24 cellular contexts compared by ENCODE assay signal in genomic region chr15:28013480-28013879, GRCh38.
DNase-seq lines count a peak whose midpoint lies in the region; ATAC-seq, FAIRE-seq and TF ChIP-seq lines count a peak whose summit lies in the region.
"Had no signal": no experiment of that assay in that cellular context is flagged by ENCODE, and none has a peak within 500 bp of the region (broad histone marks: within the 10 kb centered on the region; RNA-seq: fewer than 3 reads in every experiment).

No MANE protein-coding gene starts in this region.

- no peaks in the 10 kb centered on the region for H3K4me1 Mint-ChIP-seq in activated CD8-positive, alpha-beta T cell treated with anti-CD3 and anti-CD28 coated beads, Interleukin-2, amount 10 ng/mL, durations not matched to agents 7 days and 5 days (ENCODE audit: low read depth)
- H3K4me1 Mint-ChIP-seq in activated CD8-positive, alpha-beta T cell treated with anti-CD3 and anti-CD28 coated beads for 36 hours (ENCODE audit: low read depth) = no peaks in the 10 kb centered on the region
- no peaks in the 10 kb centered on the region for H3K4me1 Mint-ChIP-seq in osteocyte (ENCODE audit: unreplicated experiment)
- H3K4me1 Mint-ChIP-seq: B cell had no signal

- H3K4me1 ChIP-seq in H1 (replicated peaks in 1 of 4; ENCODE audit: control insufficient read depth in 3 of 4, insufficient read depth in 4 of 4, low read length in 3 of 4) (peaks cover 0 to 4% (median 0%) of the 10 kb centered on the region in 4 experiments; a peak in 2 of 7 replicates), tibial nerve (no peaks in the 10 kb centered on the region)
- H3K4me1 ChIP-seq: A549 had no signal

- no peak overlapping the region for H2BK12ac ChIP-seq in H1 (ENCODE audit: low read depth, low read length)

- H4K5ac ChIP-seq in H1 (ENCODE audit: insufficient read length, low read depth, low read length) = no peak overlapping the region

- intact Hi-C loops in activated CD8-positive, alpha-beta T cell treated with anti-CD3 and anti-CD28 coated beads for 36 hours (cut with micrococcal nuclease) = no loop called here

- no peaks in the 10 kb centered on the region for H3K79me1 ChIP-seq in H1 (ENCODE audit: low read depth, low read length)

- no peak for ATAC-seq in activated CD8-positive, alpha-beta T cell treated with anti-CD3 and anti-CD28 coated beads, Interleukin-2, amount 10 ng/mL, durations not matched to agents 7 days and 5 days
- no peak for ATAC-seq in activated CD8-positive, alpha-beta T cell treated with anti-CD3 and anti-CD28 coated beads for 36 hours
- ATAC-seq: A549; CD8-positive, alpha-beta T cell had no signal

- H3K14ac ChIP-seq in H1 (ENCODE audit: insufficient read length) = no peak overlapping the region

- H3K9me3 Mint-ChIP-seq in activated CD8-positive, alpha-beta T cell treated with anti-CD3 and anti-CD28 coated beads, Interleukin-2, amount 10 ng/mL, durations not matched to agents 7 days and 5 days (ENCODE audit: insufficient read depth) = no peaks in the 10 kb centered on the region
- no peaks in the 10 kb centered on the region for H3K9me3 Mint-ChIP-seq in activated CD8-positive, alpha-beta T cell treated with anti-CD3 and anti-CD28 coated beads for 36 hours
- peaks cover 18% of the 10 kb centered on the region for H3K9me3 Mint-ChIP-seq in osteocyte (ENCODE audit: unreplicated experiment)
- H3K9me3 Mint-ChIP-seq: CD4-positive, alpha-beta T cell had no signal

- H3K79me2 ChIP-seq in H1 (ENCODE audit: control insufficient read depth in 1 of 2, insufficient read depth in 2 of 2, low read length in 2 of 2) = no peaks in the 10 kb centered on the region

- no peaks in the 10 kb centered on the region for H3K36me3 ChIP-seq in H1 (ENCODE audit: control insufficient read depth in 2 of 4, insufficient read depth in 4 of 4, low read length in 3 of 4)
- no peaks in the 10 kb centered on the region for H3K36me3 ChIP-seq in tibial nerve
- H3K36me3 ChIP-seq: BLaER1 treated with 17β-estradiol and CSF1 and Interleukin-3, amounts not matched to agents 10 nM and 100 nM had no signal

- H3K9ac ChIP-seq in H1 (replicated peaks in 1 of 4; ENCODE audit: extremely low read depth in 1 of 4, low read depth in 3 of 4, low read length in 3 of 4) = no peak overlapping the region
- H3K9ac ChIP-seq: BLaER1 treated with 17β-estradiol and CSF1 and Interleukin-3, amounts not matched to agents 10 nM and 100 nM had no signal

- no peaks in the 10 kb centered on the region for H3K27me3 Mint-ChIP-seq in activated CD8-positive, alpha-beta T cell treated with anti-CD3 and anti-CD28 coated beads, Interleukin-2, amount 10 ng/mL, durations not matched to agents 7 days and 5 days (ENCODE audit: low read depth)
- no peaks in the 10 kb centered on the region for H3K27me3 Mint-ChIP-seq in activated CD8-positive, alpha-beta T cell treated with anti-CD3 and anti-CD28 coated beads for 36 hours
- H3K27me3 Mint-ChIP-seq in osteocyte (ENCODE audit: unreplicated experiment) = no peaks in the 10 kb centered on the region
- H3K27me3 Mint-ChIP-seq: B cell; CD4-positive, alpha-beta T cell had no signal

- no peak overlapping the region for H2BK15ac ChIP-seq in H1 (ENCODE audit: low read length)

- H2AFZ ChIP-seq in H1 (ENCODE audit: low read length) = no peak overlapping the region

- no peak overlapping the region for H4K91ac ChIP-seq in H1 (replicated peaks; ENCODE audit: insufficient read length, low read length)

- H2BK20ac ChIP-seq in H1 (ENCODE audit: low read length) = no peak overlapping the region

- peak overlapping the region; percentile 51; the same call in 1 of the 2 replicates for H4K8ac ChIP-seq in H1 (ENCODE audit: extremely low read depth, insufficient read depth, low read length)

- TF ChIP-seq POLR2A in H1 (IDR thresholded peaks at IDR 0.05; ENCODE audit: control extremely low read depth in 1 of 2, low read depth in 2 of 2, low read length in 2 of 2) = no peak
- TF ChIP-seq POLR2A in tibial nerve (IDR thresholded peaks at IDR 0.05) = no peak

- DNase-seq in activated CD8-positive, alpha-beta T cell treated with anti-CD3 and anti-CD28 coated beads, Interleukin-2, amount 10 ng/mL, durations not matched to agents 7 days and 5 days = peak; percentile 9
- DNase-seq in activated CD8-positive, alpha-beta T cell treated with anti-CD3 and anti-CD28 coated beads for 36 hours = no peak
- DNase-seq in H1 (ENCODE audit: low read depth in 1 of 2, low spot score in 2 of 2) = no peak
- peak; percentile 51 for DNase-seq in mesenteric fat pad (ENCODE audit: low spot score)
- peak; percentile 78 for DNase-seq in osteocyte (ENCODE audit: extremely low spot score, unreplicated experiment)
- DNase-seq in NCI-H345 treated with DMSO at 0.1 percent for 48 hours (lab: John Stamatoyannopoulos, UW; ENCODE audit: unreplicated experiment) = no peak
- no peak for DNase-seq in tibial nerve (ENCODE audit: low spot score in 2 of 2)
- no peak for DNase-seq in T-helper 2 cell
- DNase-seq: AML-193; Caco-2; Calu3; CD4-positive, alpha-beta T cell; CD8-positive, alpha-beta T cell; DMS79 treated with DMSO at 0.1 percent for 48 hours; GF-D8 had no signal

- TF ChIP-seq EP300 in H1 (IDR thresholded peaks at IDR 0.05; ENCODE audit: borderline replicate concordance in 1 of 2, low read depth in 2 of 2, low read length in 2 of 2) (no peak), tibial nerve (IDR thresholded peaks at IDR 0.05) (no peak)

- H3K4me2 ChIP-seq in H1 (ENCODE audit: insufficient read depth in 1 of 2, low read depth in 2 of 2, low read length in 2 of 2) = no peak overlapping the region
- H3K4me2 ChIP-seq: A549; BLaER1 treated with 17β-estradiol and CSF1 and Interleukin-3, amounts not matched to agents 10 nM and 100 nM had no signal

- TF ChIP-seq CTCF in activated CD8-positive, alpha-beta T cell treated with anti-CD3 and anti-CD28 coated beads for 36 hours (IDR thresholded peaks at IDR 0.05) = no peak
- TF ChIP-seq CTCF in H1 (IDR thresholded peaks at IDR 0.05; ENCODE audit: control extremely low read depth in 1 of 3, insufficient read depth in 1 of 3, low read depth in 1 of 3, low read length in 3 of 3) (no peak), osteocyte (IDR thresholded peaks at IDR 0.05) (no peak), tibial nerve (IDR thresholded peaks at IDR 0.05) (no peak)

- no peak overlapping the region for H2AK5ac ChIP-seq in H1 (ENCODE audit: low read depth, low read length)

- no peak overlapping the region for H3K4ac ChIP-seq in H1 (replicated peaks; ENCODE audit: insufficient read length, low read depth, low read length)

- H3K27ac Mint-ChIP-seq in activated CD8-positive, alpha-beta T cell treated with anti-CD3 and anti-CD28 coated beads, Interleukin-2, amount 10 ng/mL, durations not matched to agents 7 days and 5 days = no peak overlapping the region
- H3K27ac Mint-ChIP-seq in activated CD8-positive, alpha-beta T cell treated with anti-CD3 and anti-CD28 coated beads for 36 hours = no peak overlapping the region
- H3K27ac Mint-ChIP-seq in osteocyte (ENCODE audit: unreplicated experiment) = no peak overlapping the region
- H3K27ac Mint-ChIP-seq: B cell; CD4-positive, alpha-beta T cell; CD8-positive, alpha-beta T cell had no signal

- H3K23ac ChIP-seq in H1 (ENCODE audit: insufficient read length) = no peak overlapping the region

- no peaks in the 10 kb centered on the region for H3K36me3 Mint-ChIP-seq in activated CD8-positive, alpha-beta T cell treated with anti-CD3 and anti-CD28 coated beads, Interleukin-2, amount 10 ng/mL, durations not matched to agents 7 days and 5 days (ENCODE audit: low read depth)
- no peaks in the 10 kb centered on the region for H3K36me3 Mint-ChIP-seq in activated CD8-positive, alpha-beta T cell treated with anti-CD3 and anti-CD28 coated beads for 36 hours (ENCODE audit: low read depth)
- no peaks in the 10 kb centered on the region for H3K36me3 Mint-ChIP-seq in osteocyte (ENCODE audit: unreplicated experiment)
- H3K36me3 Mint-ChIP-seq: CD8-positive, alpha-beta T cell had no signal

- H3K9me3 ChIP-seq in H1 (ENCODE audit: insufficient read depth in 2 of 2, low read depth in 1 of 2, low read length in 1 of 2) (no peaks in the 10 kb centered on the region), tibial nerve (peaks cover 0 to 16% (median 0%) of the 10 kb centered on the region in 4 donors)
- H3K9me3 ChIP-seq: Caco-2 had no signal

- no peak overlapping the region for H3K4me3 Mint-ChIP-seq in activated CD8-positive, alpha-beta T cell treated with anti-CD3 and anti-CD28 coated beads, Interleukin-2, amount 10 ng/mL, durations not matched to agents 7 days and 5 days
- H3K4me3 Mint-ChIP-seq in activated CD8-positive, alpha-beta T cell treated with anti-CD3 and anti-CD28 coated beads for 36 hours = no peak overlapping the region
- no peak overlapping the region for H3K4me3 Mint-ChIP-seq in osteocyte (ENCODE audit: unreplicated experiment)
- H3K4me3 Mint-ChIP-seq: B cell; CD4-positive, alpha-beta T cell; CD8-positive, alpha-beta T cell had no signal

- H3K27ac ChIP-seq in H1 (ENCODE audit: low read depth, low read length) = no peak overlapping the region
- H3K27ac ChIP-seq in tibial nerve = no peak overlapping the region
- H3K27ac ChIP-seq: 22Rv1; A549; BLaER1 treated with 17β-estradiol and CSF1 and Interleukin-3, amounts not matched to agents 10 nM and 100 nM; C4-2B had no signal

- no peaks in the 10 kb centered on the region; a peak in 1 of 7 replicates for H3K27me3 ChIP-seq in H1 (replicated peaks in 1 of 4; ENCODE audit: control insufficient read depth in 3 of 4, extremely low read depth in 1 of 4, insufficient read depth in 3 of 4, low read length in 3 of 4)
- no peaks in the 10 kb centered on the region for H3K27me3 ChIP-seq in tibial nerve
- H3K27me3 ChIP-seq: BLaER1 treated with 17β-estradiol and CSF1 and Interleukin-3, amounts not matched to agents 10 nM and 100 nM had no signal

- no peak overlapping the region for H3K18ac ChIP-seq in H1 (ENCODE audit: extremely low read depth, low read length)

- POLR2A ChIA-PET in activated CD8-positive, alpha-beta T cell treated with anti-CD3 and anti-CD28 coated beads, Interleukin-2, amount 10 ng/mL, durations not matched to agents 7 days and 5 days (lab: Charles Lee) = no interaction called here
- POLR2A ChIA-PET in activated CD8-positive, alpha-beta T cell treated with anti-CD3 and anti-CD28 coated beads for 36 hours (lab: Charles Lee) = no interaction called here
- POLR2A ChIA-PET in H1 (lab: Charles Lee; ENCODE audit: partially characterized antibody) = no interaction called here

- no peaks in the 10 kb centered on the region for H3K23me2 ChIP-seq in H1 (ENCODE audit: low read depth, low read length)

- H4K20me1 ChIP-seq in H1 (replicated peaks in 1 of 2; ENCODE audit: control insufficient read depth in 1 of 2, insufficient read depth in 2 of 2, low read length in 2 of 2) = no peaks in the 10 kb centered on the region
- H4K20me1 ChIP-seq: BLaER1 treated with 17β-estradiol and CSF1 and Interleukin-3, amounts not matched to agents 10 nM and 100 nM had no signal

- H2BK5ac ChIP-seq in H1 (ENCODE audit: low read depth, low read length) = no peak overlapping the region

- H3K56ac ChIP-seq in H1 (replicated peaks; ENCODE audit: insufficient read length, low read depth, low read length) = no peak overlapping the region

- no peak overlapping the region for H2BK120ac ChIP-seq in H1 (replicated peaks; ENCODE audit: low read depth, low read length)

- 94% methylated on average over 7 of the region's 7 CpGs; no CpG with 5 or more reads in 1 of the 2 experiments for whole genome bisulfite sequencing in H1 (ENCODE audit: extremely low coverage in 1 of 2, insufficient coverage in 1 of 2, insufficient read length in 1 of 2, insufficient replicate concordance in 2 of 2, low coverage in 1 of 2, low lambda C conversion rate in 2 of 2, missing lambda C conversion rate in 1 of 2), 2 experiments
- WGBS in tibial nerve, 2 donors = 90 to 93% methylated on average over 7 of the region's 7 CpGs

- no peak overlapping the region for H3K4me3 ChIP-seq in H1 (ENCODE audit: extremely low read depth in 1 of 4, insufficient read depth in 2 of 4, low read depth in 3 of 4, low read length in 4 of 4)
- no peak overlapping the region for H3K4me3 ChIP-seq in tibial nerve
- H3K4me3 ChIP-seq: A549; BLaER1 treated with 17β-estradiol and CSF1 and Interleukin-3, amounts not matched to agents 10 nM and 100 nM had no signal

- CTCF ChIA-PET in activated CD8-positive, alpha-beta T cell treated with anti-CD3 and anti-CD28 coated beads, Interleukin-2, amount 10 ng/mL, durations not matched to agents 7 days and 5 days (lab: Charles Lee) = no interaction called here
- CTCF ChIA-PET in activated CD8-positive, alpha-beta T cell treated with anti-CD3 and anti-CD28 coated beads for 36 hours (lab: Charles Lee) = no interaction called here
- CTCF ChIA-PET in H1 (lab: Charles Lee; ENCODE audit: partially characterized antibody) = interaction anchor here (1.8 kb wide), 1 partner anchor 8 kb away, joined by 5 read pairs; no protein-coding TSS in a partner anchor

- TF ChIP-seq RAD21 in H1 (IDR thresholded peaks at IDR 0.05 in 1 of 2, conservative IDR thresholded peaks at IDR 0.05 in 1 of 2; ENCODE audit: low read depth in 2 of 2, low read length in 2 of 2) = no peak

- no peak for FAIRE-seq in H1 (lab: Jason Lieb, UNC)
- FAIRE-seq: A549, D721Med, G401.6, GM12891, GM19239 had no signal

Comparison
In these comparisons a context has a peak if more than half of its experiments do, and no peak if none do; other contexts are left out.
1. DNase-seq: peak in activated CD8-positive, alpha-beta T cell treated with anti-CD3 and anti-CD28 coated beads, Interleukin-2, amount 10 ng/mL, durations not matched to agents 7 days and 5 days (single experiment), mesenteric fat pad (single experiment) and osteocyte (single experiment); none in activated CD8-positive, alpha-beta T cell treated with anti-CD3 and anti-CD28 coated beads for 36 hours (single experiment), H1 (0 of 2), NCI-H345 treated with DMSO at 0.1 percent for 48 hours (single experiment), tibial nerve (0 of 2) and T-helper 2 cell (0 of 5).